ENCODE assay signal across 12 cellular contexts in the genomic region with DNA sequence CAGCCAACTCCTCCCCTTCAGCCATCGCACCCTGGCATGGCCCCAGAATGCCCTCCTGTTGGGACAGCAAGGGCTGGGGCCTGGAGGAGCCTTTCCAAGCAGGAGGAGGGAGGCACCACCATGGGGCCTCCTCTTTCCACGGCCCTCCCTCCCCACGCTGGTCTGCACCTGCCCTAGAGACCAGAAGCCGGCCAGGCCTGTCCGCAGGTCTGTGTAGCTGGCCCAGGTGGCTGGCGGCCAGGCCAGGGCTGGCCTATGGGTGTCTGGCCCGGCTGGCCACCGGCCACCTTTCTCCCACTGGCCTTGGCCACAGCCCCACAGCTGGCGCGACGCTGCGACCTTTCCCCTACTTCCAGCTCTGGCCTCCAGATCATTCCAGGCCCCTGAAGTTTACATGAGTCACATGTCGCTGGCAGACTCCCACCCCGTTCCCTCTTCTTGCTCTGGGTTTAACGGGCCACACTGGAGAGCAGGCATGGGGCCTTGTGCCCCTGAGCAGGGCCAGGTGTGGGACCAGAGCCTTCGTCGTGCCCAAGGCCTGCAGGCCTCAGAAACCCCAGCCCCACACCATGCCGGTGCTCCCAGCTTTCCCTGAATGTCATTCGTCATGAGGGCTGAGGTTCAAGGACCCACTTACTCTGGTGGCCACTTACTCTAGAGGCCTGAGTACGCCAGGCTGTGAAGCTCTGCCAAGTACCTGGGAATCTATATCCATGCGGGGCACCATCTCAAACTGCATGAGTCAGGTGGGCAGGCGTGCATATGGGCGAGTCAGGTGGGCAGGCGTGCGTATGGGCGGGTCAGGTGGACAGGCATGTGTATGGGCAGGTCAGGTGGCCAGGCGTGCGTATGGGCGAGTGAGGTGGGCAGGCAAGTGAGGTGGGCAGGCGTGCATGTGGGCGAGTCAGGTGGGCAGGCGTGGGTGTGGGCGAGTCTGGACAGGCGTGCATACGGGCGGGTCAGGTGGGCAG. TPM values are rescaled to one million over a fixed set of nuclear protein-coding genes. Genes with fewer than 3 reads are reported as not detected.
DNase-seq lines count a peak whose midpoint lies in the region; ATAC-seq, FAIRE-seq and TF ChIP-seq lines count a peak whose summit lies in the region.
"Had no signal": no experiment of that assay in that cellular context is flagged by ENCODE, and none has a peak within 500 bp of the region (broad histone marks: within the 10 kb centered on the region; RNA-seq: fewer than 3 reads in every experiment).

No MANE protein-coding gene starts in this region.

- H2AFZ ChIP-seq in mesenchymal stem cell (ENCODE audit: low read depth, low read length) = no peak overlapping the region

- H3K27me3 ChIP-seq in esophagus muscularis mucosa (no peaks in the 10 kb centered on the region), mesenchymal stem cell (ENCODE audit: control insufficient read depth in 1 of 2, insufficient read depth in 1 of 2, low read length in 2 of 2) (no peaks in the 10 kb centered on the region), thyroid gland (no peaks in the 10 kb centered on the region)

- intact Hi-C loops in esophagus muscularis mucosa (cut with DNase I) = no loop called here
- intact Hi-C loops in thyroid gland (cut with DNase I) = no loop called here

- peak overlapping the region; percentile 38 to 88 for H2BK12ac ChIP-seq in mesenchymal stem cell (ENCODE audit: low read length in 2 of 2)

- H3K4me2 ChIP-seq in mesenchymal stem cell (ENCODE audit: low read length, poor library complexity, severe bottlenecking) = no peak overlapping the region

- H3K79me1 ChIP-seq in mesenchymal stem cell (replicated peaks; ENCODE audit: low read length, poor library complexity, severe bottlenecking) = no peaks in the 10 kb centered on the region

- no peak overlapping the region for H2BK120ac ChIP-seq in mesenchymal stem cell (ENCODE audit: low read depth, low read length)

- H3K4me3 ChIP-seq in esophagus muscularis mucosa (no peak overlapping the region), mesenchymal stem cell (ENCODE audit: insufficient read depth in 1 of 2, low read depth in 1 of 2, low read length in 2 of 2) (peak overlapping the region in 1 of 2 experiments; percentile 33), thyroid gland (replicated peaks in 1 of 3) (no peak overlapping the region)

- TF ChIP-seq POLR2A in esophagus muscularis mucosa (IDR thresholded peaks at IDR 0.05; ENCODE audit: low read depth) (no peak), thyroid gland (IDR thresholded peaks at IDR 0.05) (no peak)

- peaks cover 42 to 48% (median 45%) of the 10 kb centered on the region in 4 donors for H3K4me1 ChIP-seq in esophagus muscularis mucosa
- peaks cover 22% of the 10 kb centered on the region for H3K4me1 ChIP-seq in mesenchymal stem cell (ENCODE audit: control insufficient read depth, insufficient read depth, low read depth, low read length)
- peaks cover 17 to 44% of the 10 kb centered on the region in 2 donors for H3K4me1 ChIP-seq in thyroid gland

- DNase-seq in HTR-8/SVneo (ENCODE audit: insufficient read length, low spot score) = no peak
- DNase-seq in esophagus muscularis mucosa (ENCODE audit: extremely low spot score) = no peak
- peak; percentile 68 for DNase-seq in mesenchymal stem cell
- DNase-seq in thyroid gland = peak; percentile 78 to 79
- DNase-seq in HK-2 (ENCODE audit: unreplicated experiment) = no peak
- DNase-seq in epidermal melanocyte (ENCODE audit: insufficient read length, low spot score) = no peak
- DNase-seq: activated T-cell treated with anti-CD3 and anti-CD28 coated beads, Interleukin-2, amount 50 U/mL, for 48 hours; effector memory CD4-positive, alpha-beta T cell; stimulated activated CD4-positive, alpha-beta T cell treated with anti-CD3 and anti-CD28 coated beads, Interleukin-2, amount 100 ng/mL, for 24 hours had no signal

- H3K4ac ChIP-seq in mesenchymal stem cell (ENCODE audit: low read depth in 1 of 2, low read length in 2 of 2) = no peak overlapping the region

- H4K8ac ChIP-seq in mesenchymal stem cell (ENCODE audit: low read length) = no peak overlapping the region

- no peak overlapping the region for H2BK5ac ChIP-seq in mesenchymal stem cell (ENCODE audit: low read depth, low read length, poor library complexity, severe bottlenecking)

- H3K9me3 ChIP-seq in esophagus muscularis mucosa = no peaks in the 10 kb centered on the region
- no peaks in the 10 kb centered on the region for H3K9me3 ChIP-seq in mesenchymal stem cell (ENCODE audit: control insufficient read depth, low read length)
- no peaks in the 10 kb centered on the region for H3K9me3 ChIP-seq in thyroid gland

- no peak for TF ChIP-seq EP300 in esophagus muscularis mucosa (IDR thresholded peaks at IDR 0.05)

- 74% methylated on average over 28 of the region's 36 CpGs for WGBS in esophagus muscularis mucosa
- WGBS in mesenchymal stem cell = 79% methylated on average over 36 of the region's 36 CpGs
- WGBS in thyroid gland, 2 donors = 73 to 83% methylated on average over 20 to 30 of the region's 36 CpGs

- FAIRE-seq in HTR-8/SVneo (lab: Jason Lieb, UNC) = peak; percentile 26
- FAIRE-seq: G401.6 had no signal

- peak overlapping the region in 1 of 2 experiments; percentile 99 for H3K14ac ChIP-seq in mesenchymal stem cell (ENCODE audit: low read length in 2 of 2)

- no peak overlapping the region for H2BK15ac ChIP-seq in mesenchymal stem cell (ENCODE audit: low read depth, poor library complexity, severe bottlenecking)

- peak overlapping the region; percentile 14 for H3K9ac ChIP-seq in mesenchymal stem cell (ENCODE audit: low read length)

- TF ChIP-seq CTCF in esophagus muscularis mucosa (IDR thresholded peaks at IDR 0.05) (no peak), thyroid gland (IDR thresholded peaks at IDR 0.05) (no peak)

- ATAC-seq in GM18498 (IDR thresholded peaks at IDR 0.05; ENCODE audit: unreplicated experiment) (no peak), HG02759 (IDR thresholded peaks at IDR 0.05; ENCODE audit: unreplicated experiment) (no peak)

- no peak overlapping the region for H2AK5ac ChIP-seq in mesenchymal stem cell (ENCODE audit: low read length, severe bottlenecking)

- no peak overlapping the region for H3K23ac ChIP-seq in mesenchymal stem cell (ENCODE audit: low read length in 2 of 2)

- H3K27ac ChIP-seq in esophagus muscularis mucosa (replicated peaks in 1 of 4) (peak overlapping the region in 3 of 4 donors; percentile 55 to 62 (median 62)), mesenchymal stem cell (ENCODE audit: low read length, poor library complexity, severe bottlenecking) (no peak overlapping the region), thyroid gland (peak overlapping the region in 2 of 3 donors; percentile 71 to 80)

- H3K36me3 ChIP-seq in esophagus muscularis mucosa (no peaks in the 10 kb centered on the region), mesenchymal stem cell (ENCODE audit: control insufficient read depth in 1 of 2, insufficient read depth in 2 of 2, low read depth in 1 of 2, low read length in 2 of 2) (peaks cover 0 to 3% of the 10 kb centered on the region in 2 experiments), thyroid gland (no peaks in the 10 kb centered on the region)

- H3K18ac ChIP-seq in mesenchymal stem cell (ENCODE audit: low read depth in 1 of 2, low read length in 2 of 2) = peak overlapping the region in 1 of 2 experiments; percentile 85

- peak overlapping the region; percentile 25 for H4K91ac ChIP-seq in mesenchymal stem cell (ENCODE audit: low read length)

RNA-seq across cellular contexts. Expression of a gene that starts 33.3 kb away (rescaled TPM):
- total RNA-seq in esophagus muscularis mucosa (10 to 100 TPM; 15.8 to 51.6 (median 33.9) TPM), thyroid gland (10 to 100 TPM; 11.2 to 44.2 (median 23.7) TPM)
- polyA plus RNA-seq in mesenchymal stem cell (2013, experiment 1 of 2) = 7.2 TPM
- 7.1 TPM for polyA plus RNA-seq in mesenchymal stem cell (2013, experiment 2 of 2)

RNA-seq across cellular contexts. Expression of a gene that starts 58.6 kb away (rescaled TPM):
- total RNA-seq in esophagus muscularis mucosa (1 to 10 TPM in 3 of 4 donors, under 1 TPM in 1; 0.86 to 5.1 (median 2.6) TPM), thyroid gland (10 to 100 TPM in 1 of 4 donors, 1 to 10 TPM in 3; 6.2 to 12.1 (median 8.2) TPM)
- polyA plus RNA-seq in mesenchymal stem cell (2013, experiment 1 of 2) = 0.18 TPM
- polyA plus RNA-seq in mesenchymal stem cell (2013, experiment 2 of 2) = 0.16 TPM

Comparison
In these comparisons a context has a peak if more than half of its experiments do, and no peak if none do; other contexts are left out.
1. DNase-seq: peak in mesenchymal stem cell (single experiment) and thyroid gland (2 of 2); none in HTR-8/SVneo (single experiment), esophagus muscularis mucosa (single experiment), HK-2 (single experiment) and epidermal melanocyte (single experiment).